In genomic region chr1:3783651-3784474, GRCh38 we compare ENCODE assay signal across 23 cellular contexts. TPM values are rescaled to one million over a fixed set of nuclear protein-coding genes. Genes with fewer than 3 reads are reported as not detected.
"Had no signal": no experiment of that assay in that cellular context is flagged by ENCODE, and none has a peak within 500 bp of the region (broad histone marks: within the 10 kb centered on the region; RNA-seq: fewer than 3 reads in every experiment).

No MANE protein-coding gene starts in this region.

- H3K9ac ChIP-seq: parathyroid adenoma had no signal

- ATAC-seq: activated CD8-positive, alpha-beta memory T cell treated with anti-CD3 and anti-CD28 coated beads, Interleukin-2, amount 10 ng/mL, durations not matched to agents 7 days and 5 days; foreskin keratinocyte; left lung; mucosa of descending colon; sciatic nerve; T-cell had no signal

- DNase-seq: activated CD4-positive, alpha-beta memory T cell treated with anti-CD3 and anti-CD28 coated beads, Interleukin-2, amount 10 ng/mL, durations not matched to agents 7 days and 5 days; activated CD4-positive, alpha-beta T cell treated with anti-CD3 and anti-CD28 coated beads for 48 hours; activated CD4-positive, CD25-positive, alpha-beta regulatory T cell; activated CD8-positive, alpha-beta memory T cell treated with anti-CD3 and anti-CD28 coated beads, Interleukin-2, amount 10 ng/mL, durations not matched to agents 7 days and 5 days; colonic mucosa; endodermal cell; foreskin keratinocyte; hypothalamus; left lung; naive B cell; stimulated activated CD4-positive, alpha-beta T cell treated with anti-CD3 and anti-CD28 coated beads, Interleukin-4, amount 100 ng/mL, for 4 hours; stimulated activated naive CD4-positive, alpha-beta T cell; T-cell; T-helper 9 cell; tibial artery; uterus had no signal

- H2AFZ ChIP-seq: parathyroid adenoma had no signal

- H3K4me1 ChIP-seq: colonic mucosa, foreskin keratinocyte, parathyroid adenoma, uterus had no signal

- FAIRE-seq: keratinocyte had no signal

- H3K4me2 ChIP-seq: smooth muscle cell had no signal

- H3K36me3 ChIP-seq: uterus had no signal

- H3K27ac ChIP-seq: cardiac muscle cell, colonic mucosa, epithelial cell of prostate, foreskin keratinocyte, left lung, parathyroid adenoma, tibial artery, uterus had no signal

- H3K27me3 ChIP-seq: cardiac muscle cell, colonic mucosa, foreskin keratinocyte, left lung, tibial artery, uterus had no signal

- H3K9me3 ChIP-seq: colonic mucosa, left lung, mucosa of descending colon, tibial artery, uterus had no signal

- H3K79me2 ChIP-seq: parathyroid adenoma had no signal

- H3K4me3 ChIP-seq: cardiac muscle cell, colonic mucosa, left lung, mucosa of descending colon, smooth muscle cell, tibial artery, uterus had no signal

RNA-seq across cellular contexts. Expression of gene SMIM1, which starts 11.3 kb away (rescaled TPM):
- total RNA-seq: activated CD4-positive, alpha-beta memory T cell treated with anti-CD3 and anti-CD28 coated beads, Interleukin-2, amount 10 ng/mL, durations not matched to agents 7 days and 5 days; activated CD8-positive, alpha-beta memory T cell treated with anti-CD3 and anti-CD28 coated beads, Interleukin-2, amount 10 ng/mL, durations not matched to agents 7 days and 5 days had no signal

RNA-seq across cellular contexts. Expression of gene CCDC27, which starts 31.6 kb away (rescaled TPM):
- total RNA-seq: activated CD4-positive, alpha-beta memory T cell treated with anti-CD3 and anti-CD28 coated beads, Interleukin-2, amount 10 ng/mL, durations not matched to agents 7 days and 5 days; activated CD8-positive, alpha-beta memory T cell treated with anti-CD3 and anti-CD28 coated beads, Interleukin-2, amount 10 ng/mL, durations not matched to agents 7 days and 5 days; colonic mucosa; endodermal cell; foreskin keratinocyte; left lung; mucosa of descending colon; sciatic nerve; smooth muscle cell; T-cell; uterus had no signal
- polyA plus RNA-seq: foreskin keratinocyte, keratinocyte, smooth muscle cell had no signal
